ENCODE assay signal across 8 cellular contexts in the genomic region with DNA sequence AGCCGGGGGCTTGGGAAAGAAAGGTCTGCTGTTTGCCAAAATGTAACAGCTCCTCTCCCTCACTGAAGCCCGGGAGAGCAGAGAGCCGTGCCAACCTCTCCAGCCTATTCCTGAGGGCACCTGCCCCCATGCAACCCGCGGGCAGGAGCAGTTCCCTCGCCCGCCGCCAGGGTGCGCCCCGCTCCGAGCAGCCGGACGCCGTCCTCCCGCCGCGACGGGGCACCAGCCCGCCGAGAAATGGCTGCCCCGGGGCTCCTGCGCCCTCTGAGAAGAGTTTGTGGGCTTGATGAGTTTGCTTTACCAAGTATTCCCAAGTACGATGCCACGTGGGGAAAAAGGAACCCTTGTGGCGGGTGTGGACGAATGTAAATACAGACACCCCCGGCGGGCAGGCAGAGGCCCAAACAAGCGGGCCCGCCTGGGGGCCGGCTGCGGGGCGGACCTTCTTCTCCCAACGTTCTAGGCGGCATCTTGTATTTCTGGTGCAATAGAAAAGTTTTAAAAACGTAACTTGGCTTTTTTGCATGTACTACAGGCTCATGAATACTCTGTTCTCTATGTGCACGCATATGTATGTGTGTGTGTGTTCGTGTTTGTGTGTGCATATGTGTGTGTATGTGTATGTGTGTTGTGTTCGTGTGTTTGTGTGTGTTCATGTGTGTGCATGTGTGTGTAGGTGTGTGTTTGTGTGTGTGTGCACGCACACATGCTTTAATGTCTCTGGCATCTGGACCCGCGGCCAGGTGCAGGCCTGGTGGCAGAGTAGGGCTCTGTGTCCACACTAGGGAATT.
DNase-seq lines count a peak whose midpoint lies in the region; ATAC-seq and TF ChIP-seq lines count a peak whose summit lies in the region.

No MANE protein-coding gene starts in this region.

- TF ChIP-seq CTCF in neural progenitor cell (IDR thresholded peaks at IDR 0.05) (peak; percentile 97), stomach (IDR thresholded peaks at IDR 0.05) (peak in 6 of 7 experiments; percentile 76 to 100 (median 98))

- H3K4me3 ChIP-seq in neural progenitor cell = no peak overlapping the region
- H3K4me3 ChIP-seq in stomach = peak overlapping the region; percentile 18 to 41 (median 34)

- peak overlapping the region; percentile 94 for H2AFZ ChIP-seq in neural progenitor cell (replicated peaks)

- intact Hi-C loops in stomach (cut with DNase I; ENCODE audit: low total_unique reads) = loop anchor here (5.0 to 10.0 kb wide), 2 partner anchors 74 to 168 kb away; no protein-coding TSS in a partner anchor

- no peaks in the 10 kb centered on the region for H3K36me3 ChIP-seq in neural progenitor cell
- no peaks in the 10 kb centered on the region for H3K36me3 ChIP-seq in stomach

- H3K27ac ChIP-seq in neural progenitor cell (no peak overlapping the region), stomach (peak overlapping the region in 1 of 5 donors; percentile 43)

- peaks cover 40% of the 10 kb centered on the region for H3K4me1 Mint-ChIP-seq in neural progenitor cell

- no peaks in the 10 kb centered on the region for H4K20me1 ChIP-seq in neural progenitor cell (ENCODE audit: low read depth)

- H3K36me3 Mint-ChIP-seq in neural progenitor cell = no peaks in the 10 kb centered on the region

- no peak overlapping the region for H3K4me2 ChIP-seq in neural progenitor cell

- peak overlapping the region; percentile 19 for H3K27ac Mint-ChIP-seq in neural progenitor cell

- H3K27me3 Mint-ChIP-seq in neural progenitor cell (ENCODE audit: insufficient read depth, low read depth) = peaks cover 10% of the 10 kb centered on the region

- no peaks in the 10 kb centered on the region for H3K79me2 ChIP-seq in neural progenitor cell (ENCODE audit: low read depth)

- H3K9ac ChIP-seq in neural progenitor cell = no peak overlapping the region

- H3F3A ChIP-seq in neural progenitor cell (ENCODE audit: low read depth) = no peaks in the 10 kb centered on the region

- no peak for TF ChIP-seq EP300 in stomach (IDR thresholded peaks at IDR 0.05)

- no peaks in the 10 kb centered on the region for H3K9me3 ChIP-seq in neural progenitor cell (ENCODE audit: low read depth)
- H3K9me3 ChIP-seq in stomach = no peaks in the 10 kb centered on the region

- 17 to 33% (median 26%) methylated on average over 36 to 42 of the region's 42 CpGs for WGBS in stomach, 5 donors

- peaks cover 2% of the 10 kb centered on the region for H3K9me3 Mint-ChIP-seq in neural progenitor cell

- peak; percentile 78 for ATAC-seq in HG03066 (IDR thresholded peaks at IDR 0.05; ENCODE audit: low read depth, unreplicated experiment)

- H3K4me1 ChIP-seq in neural progenitor cell = no peaks in the 10 kb centered on the region
- peaks cover 7 to 28% (median 21%) of the 10 kb centered on the region in 4 donors for H3K4me1 ChIP-seq in stomach

- DNase-seq in NCI-H82 (lab: John Stamatoyannopoulos, UW) (peak; percentile 61), NCI-H82 treated with DMSO at 0.1 percent for 48 hours (lab: John Stamatoyannopoulos, UW; ENCODE audit: unreplicated experiment) (no peak), NOMO-1 treated with dmso at 0.1 percent for 144 hours (lab: John Stamatoyannopoulos, UW; ENCODE audit: unreplicated experiment) (peak; percentile 27), activated T-cell treated with anti-CD3 and anti-CD28 coated beads for 4 hours (peak; percentile 78), fibroblast of gingiva (ENCODE audit: low read depth) (peak; percentile 41), neural progenitor cell (ENCODE audit: low spot score) (peak; percentile 73), stomach (peak; percentile 84)

- H3K27me3 ChIP-seq in neural progenitor cell (no peaks in the 10 kb centered on the region), stomach (no peaks in the 10 kb centered on the region)

- H3K4me3 Mint-ChIP-seq in neural progenitor cell = peak overlapping the region; percentile 65

- peak in 1 of 4 donors; percentile 54 for TF ChIP-seq POLR2A in stomach (IDR thresholded peaks at IDR 0.05)
